ENCODE assay signal across 1 cellular context in the genomic region with DNA sequence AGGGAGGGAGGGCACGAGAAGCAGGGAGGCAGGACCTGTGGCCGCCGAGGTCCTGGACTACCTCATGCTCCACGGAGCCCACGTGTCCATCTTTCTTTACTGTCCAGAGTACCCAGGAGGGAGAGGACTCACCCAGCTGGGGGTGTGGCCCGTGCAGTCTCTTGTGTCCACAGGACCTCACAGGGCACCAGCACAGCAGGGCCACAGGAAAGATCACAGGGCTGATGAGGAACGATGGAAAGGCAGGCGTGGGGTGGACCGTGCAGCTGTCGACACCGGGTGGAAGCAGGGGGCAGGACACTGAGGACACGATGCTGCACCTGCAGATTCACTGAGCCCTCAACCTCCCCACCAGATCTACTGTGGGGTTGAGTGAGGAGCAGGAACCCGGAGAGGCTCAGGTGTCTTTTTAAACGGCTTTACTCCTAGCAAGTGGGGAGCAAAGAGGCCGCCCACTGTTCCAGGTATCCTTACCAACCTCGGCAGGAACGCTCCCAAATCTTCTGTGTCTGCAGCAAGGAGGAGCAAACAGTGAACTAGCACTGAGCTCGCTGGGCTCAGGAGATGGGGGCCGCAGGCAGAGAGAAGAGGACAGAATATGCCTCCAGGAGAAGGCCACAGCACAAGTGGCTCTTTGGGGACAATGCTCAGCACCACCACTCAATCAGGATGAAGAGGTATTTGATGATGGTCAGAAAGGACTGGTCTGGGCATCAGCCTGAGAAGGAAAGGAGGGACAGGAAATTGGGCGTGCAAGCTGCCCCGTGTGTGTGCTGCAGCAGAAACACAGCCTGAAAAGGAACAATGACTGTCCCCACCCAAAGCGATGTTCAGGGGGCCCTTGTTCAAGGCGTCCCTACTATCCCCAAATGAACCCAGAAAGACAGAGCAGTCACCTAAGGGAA.
TF ChIP-seq lines count a peak whose summit lies in the region.

No MANE protein-coding gene starts in this region.

TF ChIP-seq in HepG2, 621 proteins besides CTCF, POLR2A, EP300 and RAD21 (continued from another document):
- TF ChIP-seq, protein P1, sequence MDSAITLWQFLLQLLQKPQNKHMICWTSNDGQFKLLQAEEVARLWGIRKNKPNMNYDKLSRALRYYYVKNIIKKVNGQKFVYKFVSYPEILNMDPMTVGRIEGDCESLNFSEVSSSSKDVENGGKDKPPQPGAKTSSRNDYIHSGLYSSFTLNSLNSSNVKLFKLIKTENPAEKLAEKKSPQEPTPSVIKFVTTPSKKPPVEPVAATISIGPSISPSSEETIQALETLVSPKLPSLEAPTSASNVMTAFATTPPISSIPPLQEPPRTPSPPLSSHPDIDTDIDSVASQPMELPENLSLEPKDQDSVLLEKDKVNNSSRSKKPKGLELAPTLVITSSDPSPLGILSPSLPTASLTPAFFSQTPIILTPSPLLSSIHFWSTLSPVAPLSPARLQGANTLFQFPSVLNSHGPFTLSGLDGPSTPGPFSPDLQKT (CRISPR knock-in tag; IDR thresholded peaks at IDR 0.05; ENCODE audit: borderline replicate concordance) = no peak
- TF ChIP-seq ZFP82 (CRISPR knock-in tag; IDR thresholded peaks at IDR 0.05; ENCODE audit: borderline replicate concordance) (no peak), PPARG (CRISPR knock-in tag; conservative IDR thresholded peaks at IDR 0.05) (no peak), ELF3 (CRISPR knock-in tag; IDR thresholded peaks at IDR 0.05) (no peak), ZSCAN29 (CRISPR knock-in tag; conservative IDR thresholded peaks at IDR 0.05) (no peak), ESRRA (CRISPR knock-in tag; IDR thresholded peaks at IDR 0.05; ENCODE audit: low read depth) (no peak), FOXC1 (CRISPR knock-in tag; IDR thresholded peaks at IDR 0.05; ENCODE audit: borderline replicate concordance) (no peak)
